ENCODE assay signal across 21 cellular contexts in the genomic region with DNA sequence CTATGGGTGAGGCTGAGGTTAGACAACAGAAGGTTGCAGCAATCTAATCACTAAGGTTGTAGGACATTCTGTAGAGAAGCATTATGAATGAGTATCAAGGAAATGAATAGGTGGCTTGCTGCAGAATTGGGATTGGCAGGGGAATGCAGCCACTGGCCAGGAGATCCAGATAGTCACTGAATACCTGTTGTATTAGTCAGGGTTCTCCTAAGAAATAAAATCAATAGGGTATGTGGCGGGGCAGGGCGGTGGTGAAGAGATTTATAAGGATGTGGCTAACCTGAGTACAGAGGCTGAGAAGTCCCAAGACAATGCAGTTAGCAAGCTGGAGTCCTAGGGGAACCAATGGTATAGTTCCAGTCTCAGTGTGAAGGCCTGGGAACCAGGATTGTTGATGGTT.
DNase-seq lines count a peak whose midpoint lies in the region; ATAC-seq and TF ChIP-seq lines count a peak whose summit lies in the region.
"Had no signal": no experiment of that assay in that cellular context is flagged by ENCODE, and none has a peak within 500 bp of the region (broad histone marks: within the 10 kb centered on the region; RNA-seq: fewer than 3 reads in every experiment).

No MANE protein-coding gene starts in this region.

- no peaks in the 10 kb centered on the region for H3K4me1 ChIP-seq in thyroid gland
- H3K4me1 ChIP-seq in left lung, result no peaks in the 10 kb centered on the region
- H3K4me1 ChIP-seq: HAP-1, Peyer's patch, SJSA1 had no signal

- TF ChIP-seq CTCF in thyroid gland (IDR thresholded peaks at IDR 0.05) (no peak), left lung (IDR thresholded peaks at IDR 0.05) (no peak)

- H3K27ac ChIP-seq in caudate nucleus (ENCODE audit: low read depth, low read length) (peak overlapping the region; percentile 17), thyroid gland (no peak overlapping the region), left lung (no peak overlapping the region)
- H3K27ac ChIP-seq: Peyer's patch, SJSA1 had no signal

- intact Hi-C loops in thyroid gland (cut with DNase I), result no loop called here
- intact Hi-C loops in left lung (cut with DNase I), result no loop called here

- no peaks in the 10 kb centered on the region for H3K27me3 ChIP-seq in thyroid gland
- H3K27me3 ChIP-seq in left lung, result no peaks in the 10 kb centered on the region
- H3K27me3 ChIP-seq: MG63, Peyer's patch, SJSA1 had no signal

- peak; percentile 2 for DNase-seq in Daoy (ENCODE audit: low read depth)
- DNase-seq in M059J (ENCODE audit: low read depth), result peak; percentile 3
- no peak for DNase-seq in caudate nucleus (lab: John Stamatoyannopoulos, UW)
- DNase-seq in kidney glomerular epithelial cell (lab: John Stamatoyannopoulos, UW), result peak; percentile 0
- DNase-seq in thyroid gland, result no peak
- no peak for DNase-seq in activated CD4-positive, alpha-beta T cell treated with anti-CD3 and anti-CD28 coated beads, Interleukin-2, amount 50 U/mL, for 1 hour
- no peak for DNase-seq in left lung
- DNase-seq: AML-193; CD8-positive, alpha-beta memory T cell; MG63; NCI-H1436; NCI-H1930; NCI-H2227 treated with DMSO at 0.1 percent for 48 hours; NCI-H510A; NCI-H748 treated with DMSO at 0.1 percent for 48 hours; Peyer's patch had no signal

- 100% methylated on average over 2 of the region's 2 CpGs for WGBS in thyroid gland, 2 donors

- no peak for TF ChIP-seq POLR2A in thyroid gland (IDR thresholded peaks at IDR 0.05)

- H3K4me3 ChIP-seq in thyroid gland (replicated peaks in 1 of 3), result no peak overlapping the region
- H3K4me3 ChIP-seq in left lung, result no peak overlapping the region
- H3K4me3 ChIP-seq: GM23338, HAP-1, MG63, Peyer's patch, SJSA1 had no signal

- no peaks in the 10 kb centered on the region for H3K9me3 ChIP-seq in thyroid gland
- no peaks in the 10 kb centered on the region for H3K9me3 ChIP-seq in left lung
- H3K9me3 ChIP-seq: HAP-1, MG63, Peyer's patch, SJSA1 had no signal

- ATAC-seq in HG03469 (IDR thresholded peaks at IDR 0.05; ENCODE audit: unreplicated experiment) (no peak), left lung (no peak)
- ATAC-seq: GM23338, Right ventricle myocardium inferior had no signal

- no peaks in the 10 kb centered on the region for H3K36me3 ChIP-seq in thyroid gland
- no peaks in the 10 kb centered on the region for H3K36me3 ChIP-seq in left lung
- H3K36me3 ChIP-seq: HAP-1, MG63, SJSA1 had no signal

Comparison
In these comparisons a context has a peak if more than half of its experiments do, and no peak if none do; other contexts are left out.
1. DNase-seq: peak in Daoy (single experiment), M059J (single experiment) and kidney glomerular epithelial cell (single experiment); none in caudate nucleus (0 of 61), thyroid gland (0 of 2), activated CD4-positive, alpha-beta T cell treated with anti-CD3 and anti-CD28 coated beads, Interleukin-2, amount 50 U/mL, for 1 hour (single experiment) and left lung (0 of 2).